ENCODE assay signal across 24 cellular contexts in the genomic region with DNA sequence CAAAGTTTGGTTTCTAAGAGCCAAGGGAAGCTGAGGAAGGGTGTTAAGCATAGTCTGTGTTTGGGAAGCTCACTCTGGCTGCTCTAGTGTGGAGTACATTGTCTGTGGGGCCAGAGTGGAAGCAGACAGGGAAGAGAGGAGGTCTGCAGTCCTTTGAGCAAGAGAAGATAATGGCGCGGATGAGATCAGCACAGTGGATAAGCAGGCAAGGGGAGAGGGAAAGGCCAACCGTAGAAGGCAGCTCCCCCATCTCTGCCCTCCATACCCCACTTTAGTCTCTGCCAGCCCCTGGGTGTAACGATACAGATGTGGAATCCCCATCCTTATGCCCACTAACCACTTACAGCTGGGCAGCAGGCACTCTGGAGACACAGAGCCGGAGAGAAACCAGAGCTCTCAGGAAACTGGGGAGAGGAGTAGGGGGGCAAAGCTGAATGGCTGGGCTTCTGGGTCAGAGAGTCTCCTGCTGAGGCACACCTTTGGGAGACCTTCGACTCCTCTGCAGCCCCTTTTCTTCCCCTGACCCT.
"Had no signal": no experiment of that assay in that cellular context is flagged by ENCODE, and none has a peak within 500 bp of the region (broad histone marks: within the 10 kb centered on the region; RNA-seq: fewer than 3 reads in every experiment).

No MANE protein-coding gene starts in this region.

- H3K9me3 Mint-ChIP-seq: natural killer cell treated with Interleukin-12 subunit alpha and Interleukin-12 subunit beta and Interleukin-15 and Interleukin-18, amount 100 ng/mL, for 72 hours; neural crest cell had no signal

- H3K4me3 Mint-ChIP-seq: naive thymus-derived CD4-positive, alpha-beta T cell; natural killer cell treated with Interleukin-12 subunit alpha and Interleukin-12 subunit beta and Interleukin-15 and Interleukin-18, amount 100 ng/mL, for 72 hours; neural crest cell; stimulated activated naive B cell treated with anti-CD40 and anti-IgM and Interleukin-4, amounts not matched to agents 10 μg/mL and 1 μg/mL and 100 μg/mL, for 72 hours had no signal

- H3K27ac ChIP-seq: hepatocyte, left ventricle myocardium inferior, pancreas, psoas muscle, right atrium auricular region, right lobe of liver, stomach, testis, thyroid gland, transverse colon, upper lobe of left lung, vagina had no signal

- H3K27ac Mint-ChIP-seq: naive thymus-derived CD4-positive, alpha-beta T cell; natural killer cell treated with Interleukin-12 subunit alpha and Interleukin-12 subunit beta and Interleukin-15 and Interleukin-18, amount 100 ng/mL, for 72 hours; stimulated activated naive B cell treated with anti-CD40 and anti-IgM and Interleukin-4, amounts not matched to agents 10 μg/mL and 1 μg/mL and 100 μg/mL, for 72 hours had no signal

- DNase-seq: islet precursor cell; left ventricle myocardium inferior; mesendoderm; midbrain; mucosa of descending colon; naive thymus-derived CD4-positive, alpha-beta T cell; nucleus accumbens; pancreas; psoas muscle; right lobe of liver; stimulated activated CD4-positive, alpha-beta T cell treated with anti-CD3 and anti-CD28 coated beads, Interleukin-1b, Interleukin-23, amount 100 ng/mL, for 48 hours; stimulated activated CD4-positive, alpha-beta T cell treated with anti-CD3 and anti-CD28 coated beads, Interleukin-4, amount 100 ng/mL, for 1 hour; stimulated activated naive B cell treated with anti-CD40 and anti-IgM and Interleukin-4, amounts not matched to agents 10 μg/mL and 1 μg/mL and 100 μg/mL, for 72 hours; stimulated activated naive CD8-positive, alpha-beta T cell treated with anti-CD3 and anti-CD28 coated beads, Interleukin-15, Interleukin-2, amounts not matched to agents 100 U/mL and 50 U/mL, for 24 hours; stomach; testis; thyroid gland; transverse colon; upper lobe of left lung had no signal

- H3K36me3 Mint-ChIP-seq: naive thymus-derived CD4-positive, alpha-beta T cell; natural killer cell treated with Interleukin-12 subunit alpha and Interleukin-12 subunit beta and Interleukin-15 and Interleukin-18, amount 100 ng/mL, for 72 hours; stimulated activated naive B cell treated with anti-CD40 and anti-IgM and Interleukin-4, amounts not matched to agents 10 μg/mL and 1 μg/mL and 100 μg/mL, for 72 hours had no signal

- H3K4me1 Mint-ChIP-seq: naive thymus-derived CD4-positive, alpha-beta T cell; neural crest cell; stimulated activated naive B cell treated with anti-CD40 and anti-IgM and Interleukin-4, amounts not matched to agents 10 μg/mL and 1 μg/mL and 100 μg/mL, for 72 hours had no signal
